In the genomic region with DNA sequence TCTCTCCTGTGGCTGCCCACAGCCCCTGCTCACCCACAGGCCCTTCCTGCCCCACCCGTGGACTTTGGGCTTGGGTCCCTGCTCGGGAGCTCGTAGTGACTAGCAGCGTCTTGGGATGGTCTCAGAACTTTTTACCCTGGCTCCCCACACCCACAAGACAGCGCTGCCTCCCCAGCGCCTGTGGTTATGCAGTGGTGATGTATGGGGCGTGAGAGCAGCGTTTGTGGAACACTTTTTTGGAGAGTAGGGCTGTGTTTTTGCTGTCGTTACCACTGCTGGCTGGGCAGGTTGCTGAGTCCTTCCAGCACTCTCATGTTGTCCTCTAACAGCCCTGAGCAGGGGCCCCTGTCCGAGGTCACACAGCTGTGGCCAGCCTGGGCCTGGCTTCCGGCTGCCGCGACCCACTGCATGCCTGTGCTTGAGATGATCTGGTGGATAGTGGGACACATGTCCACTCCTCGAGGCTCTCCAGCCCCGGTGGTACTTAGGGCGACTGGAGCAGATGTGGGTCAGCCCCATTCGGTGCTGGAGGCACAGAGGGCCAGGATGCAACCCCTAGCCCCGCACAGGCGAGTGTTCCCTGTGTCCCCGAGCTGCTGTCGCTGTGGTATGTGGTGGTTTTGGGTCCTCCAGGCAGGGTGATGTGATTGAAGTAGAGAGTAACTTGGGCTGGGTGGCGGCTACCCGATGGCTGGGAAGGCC, we compare ENCODE assay signal across 1 cellular context.
A peak's percentile ranks its signal among the peaks of the same experiment; 100 is the strongest.
TF ChIP-seq lines count a peak whose summit lies in the region.

No MANE protein-coding gene starts in this region.

TF ChIP-seq in HepG2, 621 proteins besides CTCF, POLR2A, EP300 and RAD21 (continued from another document):
- TF ChIP-seq PAX8 (CRISPR knock-in tag; IDR thresholded peaks at IDR 0.05; ENCODE audit: borderline replicate concordance) (0 out of 2 replicates have a peak, but pooled peaks have one; percentile 25), PITX1 (CRISPR knock-in tag; IDR thresholded peaks at IDR 0.05) (no peak), ZC3H4 (CRISPR knock-in tag; IDR thresholded peaks at IDR 0.05; ENCODE audit: borderline replicate concordance) (no peak), ZNF558 (CRISPR knock-in tag; IDR thresholded peaks at IDR 0.05; ENCODE audit: borderline replicate concordance) (no peak), SP140L (CRISPR knock-in tag; IDR thresholded peaks at IDR 0.05; ENCODE audit: borderline replicate concordance) (no peak), FLYWCH1 (CRISPR knock-in tag; IDR thresholded peaks at IDR 0.05) (no peak), TRIM24 (CRISPR knock-in tag; IDR thresholded peaks at IDR 0.05) (no peak), PHF8 (CRISPR knock-in tag; IDR thresholded peaks at IDR 0.05) (0 out of 2 replicates have a peak, but pooled peaks have one; percentile 21), CHD2 (IDR thresholded peaks at IDR 0.05; ENCODE audit: low read depth, low read length) (no peak), NFKB2 (CRISPR knock-in tag; IDR thresholded peaks at IDR 0.05; ENCODE audit: borderline replicate concordance) (peak; percentile 70; the same call in 1 of the 2 replicates), GLI4 (CRISPR knock-in tag; IDR thresholded peaks at IDR 0.05; ENCODE audit: borderline replicate concordance) (no peak), ZSCAN31 (CRISPR knock-in tag; IDR thresholded peaks at IDR 0.05; ENCODE audit: low read depth) (no peak), AGO1 (IDR thresholded peaks at IDR 0.05; ENCODE audit: low read depth, low read length, poor library complexity, severe bottlenecking) (no peak), ZNF772 (CRISPR knock-in tag; IDR thresholded peaks at IDR 0.05) (no peak), SP1 (IDR thresholded peaks at IDR 0.05) (no peak), SP1 (CRISPR knock-in tag; IDR thresholded peaks at IDR 0.05) (no peak), ZNF766 (CRISPR knock-in tag; IDR thresholded peaks at IDR 0.05; ENCODE audit: borderline replicate concordance) (peak; percentile 74; the same call in 1 of the 2 replicates), SIN3A (IDR thresholded peaks at IDR 0.05; ENCODE audit: borderline replicate concordance, low read depth, low read length) (no peak), FOXA1 (IDR thresholded peaks at IDR 0.05) (no peak), FOXA1 (CRISPR knock-in tag; IDR thresholded peaks at IDR 0.05) (0 out of 2 replicates have a peak, but pooled peaks have one; percentile 9), DNMT1 (CRISPR knock-in tag; IDR thresholded peaks at IDR 0.05) (0 out of 2 replicates have a peak, but pooled peaks have one; percentile 33), JUND (CRISPR knock-in tag; IDR thresholded peaks at IDR 0.05) (no peak), ZNF547 (CRISPR knock-in tag; IDR thresholded peaks at IDR 0.05) (no peak)
- TF ChIP-seq, protein P1, sequence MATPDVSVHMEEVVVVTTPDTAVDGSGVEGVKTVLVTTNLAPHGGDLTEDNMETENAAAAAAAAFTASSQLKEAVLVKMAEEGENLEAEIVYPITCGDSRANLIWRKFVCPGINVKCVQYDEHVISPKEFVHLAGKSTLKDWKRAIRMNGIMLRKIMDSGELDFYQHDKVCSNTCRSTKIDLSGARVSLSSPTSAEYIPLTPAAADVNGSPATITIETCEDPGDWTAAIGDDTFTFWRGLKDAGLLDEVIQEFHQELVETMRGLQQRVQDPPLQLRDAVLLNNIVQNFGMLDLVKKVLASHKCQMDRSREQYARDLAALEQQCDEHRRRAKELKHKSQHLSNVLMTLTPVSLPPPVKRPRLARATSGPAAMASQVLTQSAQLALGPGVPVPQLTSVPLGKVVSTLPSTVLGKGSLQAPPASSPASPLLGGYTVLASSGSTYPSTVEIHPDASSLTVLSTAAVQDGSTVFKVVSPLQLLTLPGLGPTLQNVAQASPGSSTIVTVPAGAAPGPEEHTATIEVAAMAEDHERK (CRISPR knock-in tag; IDR thresholded peaks at IDR 0.05; ENCODE audit: low read depth) = no peak
- TF ChIP-seq, protein P2, sequence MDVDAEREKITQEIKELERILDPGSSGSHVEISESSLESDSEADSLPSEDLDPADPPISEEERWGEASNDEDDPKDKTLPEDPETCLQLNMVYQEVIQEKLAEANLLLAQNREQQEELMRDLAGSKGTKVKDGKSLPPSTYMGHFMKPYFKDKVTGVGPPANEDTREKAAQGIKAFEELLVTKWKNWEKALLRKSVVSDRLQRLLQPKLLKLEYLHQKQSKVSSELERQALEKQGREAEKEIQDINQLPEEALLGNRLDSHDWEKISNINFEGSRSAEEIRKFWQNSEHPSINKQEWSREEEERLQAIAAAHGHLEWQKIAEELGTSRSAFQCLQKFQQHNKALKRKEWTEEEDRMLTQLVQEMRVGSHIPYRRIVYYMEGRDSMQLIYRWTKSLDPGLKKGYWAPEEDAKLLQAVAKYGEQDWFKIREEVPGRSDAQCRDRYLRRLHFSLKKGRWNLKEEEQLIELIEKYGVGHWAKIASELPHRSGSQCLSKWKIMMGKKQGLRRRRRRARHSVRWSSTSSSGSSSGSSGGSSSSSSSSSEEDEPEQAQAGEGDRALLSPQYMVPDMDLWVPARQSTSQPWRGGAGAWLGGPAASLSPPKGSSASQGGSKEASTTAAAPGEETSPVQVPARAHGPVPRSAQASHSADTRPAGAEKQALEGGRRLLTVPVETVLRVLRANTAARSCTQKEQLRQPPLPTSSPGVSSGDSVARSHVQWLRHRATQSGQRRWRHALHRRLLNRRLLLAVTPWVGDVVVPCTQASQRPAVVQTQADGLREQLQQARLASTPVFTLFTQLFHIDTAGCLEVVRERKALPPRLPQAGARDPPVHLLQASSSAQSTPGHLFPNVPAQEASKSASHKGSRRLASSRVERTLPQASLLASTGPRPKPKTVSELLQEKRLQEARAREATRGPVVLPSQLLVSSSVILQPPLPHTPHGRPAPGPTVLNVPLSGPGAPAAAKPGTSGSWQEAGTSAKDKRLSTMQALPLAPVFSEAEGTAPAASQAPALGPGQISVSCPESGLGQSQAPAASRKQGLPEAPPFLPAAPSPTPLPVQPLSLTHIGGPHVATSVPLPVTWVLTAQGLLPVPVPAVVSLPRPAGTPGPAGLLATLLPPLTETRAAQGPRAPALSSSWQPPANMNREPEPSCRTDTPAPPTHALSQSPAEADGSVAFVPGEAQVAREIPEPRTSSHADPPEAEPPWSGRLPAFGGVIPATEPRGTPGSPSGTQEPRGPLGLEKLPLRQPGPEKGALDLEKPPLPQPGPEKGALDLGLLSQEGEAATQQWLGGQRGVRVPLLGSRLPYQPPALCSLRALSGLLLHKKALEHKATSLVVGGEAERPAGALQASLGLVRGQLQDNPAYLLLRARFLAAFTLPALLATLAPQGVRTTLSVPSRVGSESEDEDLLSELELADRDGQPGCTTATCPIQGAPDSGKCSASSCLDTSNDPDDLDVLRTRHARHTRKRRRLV (CRISPR knock-in tag; IDR thresholded peaks at IDR 0.05) = no peak
- TF ChIP-seq, protein P3, sequence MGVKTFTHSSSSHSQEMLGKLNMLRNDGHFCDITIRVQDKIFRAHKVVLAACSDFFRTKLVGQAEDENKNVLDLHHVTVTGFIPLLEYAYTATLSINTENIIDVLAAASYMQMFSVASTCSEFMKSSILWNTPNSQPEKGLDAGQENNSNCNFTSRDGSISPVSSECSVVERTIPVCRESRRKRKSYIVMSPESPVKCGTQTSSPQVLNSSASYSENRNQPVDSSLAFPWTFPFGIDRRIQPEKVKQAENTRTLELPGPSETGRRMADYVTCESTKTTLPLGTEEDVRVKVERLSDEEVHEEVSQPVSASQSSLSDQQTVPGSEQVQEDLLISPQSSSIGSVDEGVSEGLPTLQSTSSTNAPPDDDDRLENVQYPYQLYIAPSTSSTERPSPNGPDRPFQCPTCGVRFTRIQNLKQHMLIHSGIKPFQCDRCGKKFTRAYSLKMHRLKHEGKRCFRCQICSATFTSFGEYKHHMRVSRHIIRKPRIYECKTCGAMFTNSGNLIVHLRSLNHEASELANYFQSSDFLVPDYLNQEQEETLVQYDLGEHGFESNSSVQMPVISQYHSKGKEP (CRISPR knock-in tag; IDR thresholded peaks at IDR 0.05) = no peak
- TF ChIP-seq, protein P4, sequence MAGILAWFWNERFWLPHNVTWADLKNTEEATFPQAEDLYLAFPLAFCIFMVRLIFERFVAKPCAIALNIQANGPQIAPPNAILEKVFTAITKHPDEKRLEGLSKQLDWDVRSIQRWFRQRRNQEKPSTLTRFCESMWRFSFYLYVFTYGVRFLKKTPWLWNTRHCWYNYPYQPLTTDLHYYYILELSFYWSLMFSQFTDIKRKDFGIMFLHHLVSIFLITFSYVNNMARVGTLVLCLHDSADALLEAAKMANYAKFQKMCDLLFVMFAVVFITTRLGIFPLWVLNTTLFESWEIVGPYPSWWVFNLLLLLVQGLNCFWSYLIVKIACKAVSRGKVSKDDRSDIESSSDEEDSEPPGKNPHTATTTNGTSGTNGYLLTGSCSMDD (CRISPR knock-in tag; IDR thresholded peaks at IDR 0.05) = no peak
- TF ChIP-seq, protein P5, sequence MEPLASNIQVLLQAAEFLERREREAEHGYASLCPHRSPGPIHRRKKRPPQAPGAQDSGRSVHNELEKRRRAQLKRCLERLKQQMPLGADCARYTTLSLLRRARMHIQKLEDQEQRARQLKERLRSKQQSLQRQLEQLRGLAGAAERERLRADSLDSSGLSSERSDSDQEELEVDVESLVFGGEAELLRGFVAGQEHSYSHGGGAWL (CRISPR knock-in tag; IDR thresholded peaks at IDR 0.05) = no peak
- TF ChIP-seq, protein P6, sequence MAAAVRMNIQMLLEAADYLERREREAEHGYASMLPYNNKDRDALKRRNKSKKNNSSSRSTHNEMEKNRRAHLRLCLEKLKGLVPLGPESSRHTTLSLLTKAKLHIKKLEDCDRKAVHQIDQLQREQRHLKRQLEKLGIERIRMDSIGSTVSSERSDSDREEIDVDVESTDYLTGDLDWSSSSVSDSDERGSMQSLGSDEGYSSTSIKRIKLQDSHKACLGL (CRISPR knock-in tag; IDR thresholded peaks at IDR 0.05) = 0 out of 2 replicates have a peak, but pooled peaks have one; percentile 27
